ENCODE assay signal across 10 cellular contexts in the genomic region with DNA sequence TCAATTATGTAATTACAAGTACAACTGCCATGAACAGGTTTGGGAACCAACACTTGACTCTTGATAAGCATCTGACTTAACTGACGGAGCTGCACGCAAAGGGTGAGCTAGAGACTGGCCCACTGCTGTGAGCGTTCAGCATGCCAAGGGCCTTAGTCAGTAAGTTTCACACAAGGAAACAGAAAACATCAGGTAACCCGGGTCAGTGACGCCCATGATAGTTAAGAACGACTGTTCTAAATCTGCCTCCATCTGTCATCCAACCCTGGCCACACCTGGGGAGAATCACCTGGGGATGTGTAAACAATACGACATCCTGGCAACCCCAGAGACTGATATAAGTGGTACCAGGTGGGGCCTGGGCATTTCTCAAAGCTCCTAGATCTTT. TPM values are rescaled to one million over a fixed set of nuclear protein-coding genes. Genes with fewer than 3 reads are reported as not detected.
DNase-seq lines count a peak whose midpoint lies in the region; ATAC-seq and TF ChIP-seq lines count a peak whose summit lies in the region.
"Had no signal": no experiment of that assay in that cellular context is flagged by ENCODE, and none has a peak within 500 bp of the region (broad histone marks: within the 10 kb centered on the region; RNA-seq: fewer than 3 reads in every experiment).

No MANE protein-coding gene starts in this region.

- ATAC-seq in GM18511 (IDR thresholded peaks at IDR 0.05; ENCODE audit: unreplicated experiment) (peak; percentile 13), heart right ventricle (no peak)

- H3K27ac ChIP-seq in prostate gland: peak overlapping the region; percentile 33 to 67
- H3K27ac ChIP-seq in heart right ventricle: no peak overlapping the region
- H3K27ac ChIP-seq: heart left ventricle had no signal

- TF ChIP-seq CTCF in prostate gland (IDR thresholded peaks at IDR 0.05): no peak
- TF ChIP-seq CTCF in heart right ventricle (IDR thresholded peaks at IDR 0.05): no peak

- H3K36me3 ChIP-seq in prostate gland (peaks cover 0 to 6% of the 10 kb centered on the region in 2 donors), heart right ventricle (peaks cover 0 to 72% (median 12%) of the 10 kb centered on the region in 9 donors)

- H3K4me3 ChIP-seq in prostate gland: no peak overlapping the region
- no peak overlapping the region for H3K4me3 ChIP-seq in heart right ventricle
- H3K4me3 ChIP-seq: heart left ventricle had no signal

- H3K9me3 ChIP-seq in prostate gland (no peaks in the 10 kb centered on the region), heart right ventricle (no peaks in the 10 kb centered on the region)
- H3K9me3 ChIP-seq: heart left ventricle had no signal

- H3K27me3 ChIP-seq in prostate gland (replicated peaks; ENCODE audit: insufficient read depth): no peaks in the 10 kb centered on the region
- H3K27me3 ChIP-seq in heart right ventricle: no peaks in the 10 kb centered on the region
- H3K27me3 ChIP-seq: heart left ventricle had no signal

- WGBS in prostate gland: 48% methylated on average over 7 of the region's 7 CpGs
- 82 to 83% methylated on average over 7 of the region's 7 CpGs for WGBS in heart right ventricle, 2 donors

- DNase-seq in NCI-H748 treated with DMSO at 0.1 percent for 48 hours (lab: John Stamatoyannopoulos, UW) (peak; percentile 5), erythroblast (lab: John Stamatoyannopoulos, UW) (no peak), prostate gland (ENCODE audit: low spot score) (peak; percentile 58), OCI-M1 (lab: John Stamatoyannopoulos, UW) (no peak), iPS-NIHi11 (ENCODE audit: low spot score) (no peak), heart right ventricle (no peak), GM19240 (ENCODE audit: insufficient read length, low spot score) (no peak)
- DNase-seq: activated CD8-positive, alpha-beta memory T cell treated with anti-CD3 and anti-CD28 coated beads, Interleukin-2, amount 50 U/mL, for 48 hours had no signal

- TF ChIP-seq POLR2A in erythroblast (IDR thresholded peaks at IDR 0.05; ENCODE audit: low read length) (peak; percentile 38), prostate gland (IDR thresholded peaks at IDR 0.05) (peak; percentile 27)

- intact Hi-C loops in prostate gland (cut with DNase I) (no loop called here), heart right ventricle (cut with DNase I) (no loop called here)

- H3K4me1 ChIP-seq in prostate gland (replicated peaks) (peaks cover 15% of the 10 kb centered on the region), heart right ventricle (peaks cover 0 to 28% (median 16%) of the 10 kb centered on the region in 9 donors)

RNA-seq across cellular contexts. Expression of a gene that starts 12.3 kb away (rescaled TPM):
- total RNA-seq in prostate gland (1 to 10 TPM in 1 of 2 donors, under 1 TPM in 1; 0.27 to 4.1 TPM), heart right ventricle (10 to 100 TPM in 2 of 10 donors, 1 to 10 TPM in 8; 1.9 to 14.2 (median 6.5) TPM)
- 10 to 100 TPM in 1 of 2 donors, 1 to 10 TPM in 1; 3.1 to 19.2 TPM for polyA plus RNA-seq in heart right ventricle

RNA-seq across cellular contexts. Expression of a gene that starts 21.5 kb away (rescaled TPM):
- total RNA-seq in prostate gland (100 to 1,000 TPM in 1 of 2 donors, 10 to 100 TPM in 1; 33.6 to 132 TPM), heart right ventricle (10 to 100 TPM in 8 of 10 donors, 1 to 10 TPM in 2; 9.2 to 14.4 (median 10.7) TPM)
- polyA plus RNA-seq in heart right ventricle: 10 to 100 TPM in 1 of 2 donors, 1 to 10 TPM in 1; 6.3 to 32.1 TPM

RNA-seq across cellular contexts. Expression of a gene that starts 21.6 kb away (rescaled TPM):
- total RNA-seq in prostate gland (10 to 100 TPM; 50.4 to 72.3 TPM), heart right ventricle (10 to 100 TPM; 41.7 to 64.4 (median 55.8) TPM)
- 100 to 1,000 TPM in 1 of 2 donors, 10 to 100 TPM in 1; 78.4 to 115 TPM for polyA plus RNA-seq in heart right ventricle

RNA-seq across cellular contexts. Expression of a gene that starts 57.9 kb away (rescaled TPM):
- 100 to 1,000 TPM in 1 of 2 donors, 10 to 100 TPM in 1; 86.5 to 214 TPM for total RNA-seq in prostate gland
- 10 to 100 TPM; 27.9 to 62.2 (median 45.8) TPM for total RNA-seq in heart right ventricle
- 100 to 1,000 TPM in 1 of 2 donors, 10 to 100 TPM in 1; 30.8 to 205 TPM for polyA plus RNA-seq in heart right ventricle

Comparison
In these comparisons a context has a peak if more than half of its experiments do, and no peak if none do; other contexts are left out.
1. DNase-seq: peak in NCI-H748 treated with DMSO at 0.1 percent for 48 hours (single experiment) and prostate gland (single experiment); none in erythroblast (0 of 2), OCI-M1 (single experiment), iPS-NIHi11 (single experiment), heart right ventricle (0 of 2) and GM19240 (single experiment).
2. H3K27ac ChIP-seq: peak in prostate gland (2 of 2); none in heart right ventricle (0 of 10).